Comparison of ENCODE assay signal across 2 cellular contexts in genomic region chr7:45599851-45600706, GRCh38.
TF ChIP-seq lines count a peak whose summit lies in the region.

No MANE protein-coding gene starts in this region.

TF ChIP-seq in liver, 16 proteins besides CTCF, POLR2A, EP300 and RAD21:
- peak; percentile 49 for TF ChIP-seq NR2F2 (IDR thresholded peaks at IDR 0.05)
- TF ChIP-seq FOXA2 (IDR thresholded peaks at IDR 0.05), result no peak

TF ChIP-seq in HepG2, 621 proteins besides CTCF, POLR2A, EP300 and RAD21:
- TF ChIP-seq ZFP62 (CRISPR knock-in tag; IDR thresholded peaks at IDR 0.05), result no peak
- no peak for TF ChIP-seq MYC (CRISPR knock-in tag; IDR thresholded peaks at IDR 0.05; ENCODE audit: borderline replicate concordance)
- TF ChIP-seq SMAD3 (CRISPR knock-in tag; IDR thresholded peaks at IDR 0.05), result no peak
- TF ChIP-seq ZNF501 (CRISPR knock-in tag; IDR thresholded peaks at IDR 0.05), result no peak
- no peak for TF ChIP-seq ZNF337 (CRISPR knock-in tag; IDR thresholded peaks at IDR 0.05; ENCODE audit: borderline replicate concordance, low read depth)
- TF ChIP-seq ARID5B (CRISPR knock-in tag; IDR thresholded peaks at IDR 0.05), result no peak
- TF ChIP-seq LCORL (IDR thresholded peaks at IDR 0.05), result no peak
- no peak for TF ChIP-seq LCORL (CRISPR knock-in tag; IDR thresholded peaks at IDR 0.05)
- no peak for TF ChIP-seq ZNF770 (CRISPR knock-in tag; IDR thresholded peaks at IDR 0.05)
- TF ChIP-seq ZNF562 (CRISPR knock-in tag; IDR thresholded peaks at IDR 0.05; ENCODE audit: borderline replicate concordance), result no peak
- no peak for TF ChIP-seq ZNF432 (CRISPR knock-in tag; IDR thresholded peaks at IDR 0.05; ENCODE audit: borderline replicate concordance)
- no peak for TF ChIP-seq ZNF333 (CRISPR knock-in tag; IDR thresholded peaks at IDR 0.05; ENCODE audit: borderline replicate concordance)
- TF ChIP-seq KDM3A (CRISPR knock-in tag; IDR thresholded peaks at IDR 0.05; ENCODE audit: low read depth), result no peak
- TF ChIP-seq ZNF546 (CRISPR knock-in tag; conservative IDR thresholded peaks at IDR 0.05), result no peak
- no peak for TF ChIP-seq DMAP1 (CRISPR knock-in tag; IDR thresholded peaks at IDR 0.05)
- no peak for TF ChIP-seq SETDB1 (CRISPR knock-in tag; IDR thresholded peaks at IDR 0.05; ENCODE audit: borderline replicate concordance)
